Comparison of ENCODE assay signal across 17 cellular contexts in the genomic region with DNA sequence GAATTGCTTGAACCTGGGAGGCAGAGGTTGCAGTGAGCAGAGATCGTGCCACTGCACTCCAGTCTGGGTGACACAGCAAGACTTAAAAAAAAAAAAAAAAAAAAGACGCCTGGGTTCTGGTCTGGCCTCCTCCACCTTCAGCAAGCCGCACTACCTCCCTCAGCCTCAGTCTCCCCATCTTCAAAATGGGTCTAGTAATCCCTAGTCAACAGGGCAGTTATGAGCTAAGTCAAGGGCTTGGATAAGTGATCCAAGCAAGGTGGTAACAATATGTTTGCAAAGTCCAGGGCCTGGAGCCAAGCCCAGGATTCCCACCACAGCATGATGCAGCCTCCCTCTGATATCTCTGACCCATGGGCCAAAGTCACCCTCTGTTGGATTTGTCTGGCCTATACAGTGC. TPM values are rescaled to one million over a fixed set of nuclear protein-coding genes. Genes with fewer than 3 reads are reported as not detected.
DNase-seq lines count a peak whose midpoint lies in the region; ATAC-seq and TF ChIP-seq lines count a peak whose summit lies in the region.
"Had no signal": no experiment of that assay in that cellular context is flagged by ENCODE, and none has a peak within 500 bp of the region (broad histone marks: within the 10 kb centered on the region; RNA-seq: fewer than 3 reads in every experiment).

No MANE protein-coding gene starts in this region.

- peaks cover 28% of the 10 kb centered on the region for H3K36me3 Mint-ChIP-seq in activated naive CD4-positive, alpha-beta T cell treated with anti-CD3 and anti-CD28 coated beads for 36 hours (ENCODE audit: low read depth)
- H3K36me3 Mint-ChIP-seq in nephron progenitor cell (ENCODE audit: low read depth): peaks cover 60% of the 10 kb centered on the region

- H3K9me3 Mint-ChIP-seq in activated naive CD4-positive, alpha-beta T cell treated with anti-CD3 and anti-CD28 coated beads for 36 hours: no peaks in the 10 kb centered on the region
- H3K9me3 Mint-ChIP-seq in nephron progenitor cell: no peaks in the 10 kb centered on the region
- H3K9me3 Mint-ChIP-seq: CD4-positive, alpha-beta memory T cell had no signal

- TF ChIP-seq CTCF in nephron progenitor cell (IDR thresholded peaks at IDR 0.05) (no peak), left lung (IDR thresholded peaks at IDR 0.05) (no peak)

- no peak overlapping the region for H3K27ac ChIP-seq in left lung
- H3K27ac ChIP-seq: BLaER1 had no signal

- H3K4me3 ChIP-seq in left lung: no peak overlapping the region
- H3K4me3 ChIP-seq: BLaER1, GM23338 had no signal

- H3K9me3 ChIP-seq in left lung: no peaks in the 10 kb centered on the region
- H3K9me3 ChIP-seq: BLaER1 had no signal

- H3K27ac Mint-ChIP-seq in activated naive CD4-positive, alpha-beta T cell treated with anti-CD3 and anti-CD28 coated beads for 36 hours: peak overlapping the region; percentile 59
- peak overlapping the region; percentile 36 for H3K27ac Mint-ChIP-seq in nephron progenitor cell
- H3K27ac Mint-ChIP-seq: CD14-positive monocyte, GM23338 had no signal

- CTCF ChIA-PET in activated naive CD4-positive, alpha-beta T cell treated with anti-CD3 and anti-CD28 coated beads for 36 hours (lab: Charles Lee): interaction anchor here (0.6 to 0.9 kb wide), 3 partner anchors 36 to 849 kb away, joined by 3 to 4 read pairs (median 3); no protein-coding TSS in a partner anchor

- no peaks in the 10 kb centered on the region for H3K27me3 ChIP-seq in left lung
- H3K27me3 ChIP-seq: BLaER1 had no signal

- H3K4me3 Mint-ChIP-seq in activated naive CD4-positive, alpha-beta T cell treated with anti-CD3 and anti-CD28 coated beads for 36 hours: no peak overlapping the region
- H3K4me3 Mint-ChIP-seq in nephron progenitor cell: no peak overlapping the region
- H3K4me3 Mint-ChIP-seq: CD14-positive monocyte; CD4-positive, alpha-beta memory T cell; GM23338 had no signal

- peaks cover 14% of the 10 kb centered on the region for H3K4me1 Mint-ChIP-seq in activated naive CD4-positive, alpha-beta T cell treated with anti-CD3 and anti-CD28 coated beads for 36 hours (ENCODE audit: low read depth)
- H3K4me1 Mint-ChIP-seq in nephron progenitor cell: peaks cover 42% of the 10 kb centered on the region

- intact Hi-C loops in activated naive CD4-positive, alpha-beta T cell treated with anti-CD3 and anti-CD28 coated beads for 36 hours (cut with micrococcal nuclease): no loop called here
- intact Hi-C loops in left lung (cut with DNase I): no loop called here

- H3K27me3 Mint-ChIP-seq in activated naive CD4-positive, alpha-beta T cell treated with anti-CD3 and anti-CD28 coated beads for 36 hours (ENCODE audit: low read depth): no peaks in the 10 kb centered on the region
- H3K27me3 Mint-ChIP-seq in nephron progenitor cell (ENCODE audit: low read depth, poor library complexity): no peaks in the 10 kb centered on the region

- ATAC-seq in GM21423 (IDR thresholded peaks at IDR 0.05; ENCODE audit: unreplicated experiment) (no peak), left lung (no peak)
- ATAC-seq: GM23338 had no signal

- H3K4me1 ChIP-seq in left lung: peaks cover 0 to 9% of the 10 kb centered on the region in 2 donors

- no peak for DNase-seq in activated naive CD4-positive, alpha-beta T cell treated with anti-CD3 and anti-CD28 coated beads for 36 hours
- DNase-seq in activated naive CD4-positive, alpha-beta T cell treated with anti-CD3 and anti-CD28 coated beads, Interleukin-2, amount 50 U/mL, for 16 hours: no peak
- DNase-seq in amniotic epithelial cell (ENCODE audit: low read depth) (peak; percentile 19), nephron progenitor cell (no peak), left lung (no peak)
- DNase-seq: 8988T; CD4-positive, alpha-beta memory T cell; DMS153; DMS79; GDM1; HCEC 1CT had no signal

- peaks cover 0 to 76% of the 10 kb centered on the region in 2 donors for H3K36me3 ChIP-seq in left lung

RNA-seq across cellular contexts. Expression of a gene that starts 4.4 kb away (rescaled TPM):
- 10 to 100 TPM; 81.5 to 83.8 TPM for total RNA-seq in activated naive CD4-positive, alpha-beta T cell treated with anti-CD3 and anti-CD28 coated beads for 36 hours
- 100 to 1,000 TPM; 171 to 187 TPM for total RNA-seq in left lung

RNA-seq across cellular contexts. Expression of a gene that starts 6.5 kb away (rescaled TPM):
- total RNA-seq in activated naive CD4-positive, alpha-beta T cell treated with anti-CD3 and anti-CD28 coated beads for 36 hours: under 1 TPM; 0.05 to 0.07 TPM
- total RNA-seq in left lung: 1 to 10 TPM in 1 of 2 donors, under 1 TPM in 1; 0.94 to 1.3 TPM
- total RNA-seq: Daoy had no signal

RNA-seq across cellular contexts. Expression of a gene that starts 22.8 kb away (rescaled TPM):
- under 1 TPM; 0.50 to 0.52 TPM for total RNA-seq in activated naive CD4-positive, alpha-beta T cell treated with anti-CD3 and anti-CD28 coated beads for 36 hours
- not detected for total RNA-seq in left lung
- total RNA-seq: A673; CD4-positive, alpha-beta memory T cell; Daoy; GM23338 had no signal

RNA-seq across cellular contexts. Expression of a gene that starts 23.2 kb away (rescaled TPM):
- total RNA-seq in activated naive CD4-positive, alpha-beta T cell treated with anti-CD3 and anti-CD28 coated beads for 36 hours: 10 to 100 TPM; 23.9 to 24.1 TPM
- 10 to 100 TPM in 1 of 2 donors, 1 to 10 TPM in 1; 9.8 to 10.6 TPM for total RNA-seq in left lung

RNA-seq across cellular contexts. Expression of a gene that starts 58.8 kb away (rescaled TPM):
- 10 to 100 TPM; 32.4 to 36.0 TPM for total RNA-seq in activated naive CD4-positive, alpha-beta T cell treated with anti-CD3 and anti-CD28 coated beads for 36 hours
- total RNA-seq in left lung: 10 to 100 TPM; 21.5 to 33.8 TPM
